ENCODE assay signal across 8 cellular contexts in genomic region chr15:44735482-44736260, GRCh38.
DNase-seq lines count a peak whose midpoint lies in the region; ATAC-seq lines count a peak whose summit lies in the region.

No MANE protein-coding gene starts in this region.

- peaks cover 21% of the 10 kb centered on the region for H3K36me3 Mint-ChIP-seq in activated naive CD4-positive, alpha-beta T cell treated with anti-CD3 and anti-CD28 coated beads, Interleukin-2, amount 10 ng/mL, durations not matched to agents 7 days and 5 days

- peak; percentile 19 for DNase-seq in GDM1 (lab: John Stamatoyannopoulos, UW)
- DNase-seq in activated naive CD4-positive, alpha-beta T cell treated with anti-CD3 and anti-CD28 coated beads, Interleukin-2, amount 10 ng/mL, durations not matched to agents 7 days and 5 days, result peak; percentile 61
- no peak for DNase-seq in NCI-H2029 treated with DMSO at 0.1 percent for 48 hours (lab: John Stamatoyannopoulos, UW)
- no peak for DNase-seq in iPS-NIHi7 (ENCODE audit: extremely low spot score)
- no peak for DNase-seq in NCI-H82 treated with DMSO at 0.1 percent for 48 hours (lab: John Stamatoyannopoulos, UW; ENCODE audit: unreplicated experiment)

- peak overlapping the region in 1 of 2 donors; percentile 23 for H3K4me3 ChIP-seq in mucosa of rectum (ENCODE audit: low read length in 2 of 2)

- H3K27me3 Mint-ChIP-seq in activated naive CD4-positive, alpha-beta T cell treated with anti-CD3 and anti-CD28 coated beads, Interleukin-2, amount 10 ng/mL, durations not matched to agents 7 days and 5 days, result no peaks in the 10 kb centered on the region

- H3K9me3 Mint-ChIP-seq in activated naive CD4-positive, alpha-beta T cell treated with anti-CD3 and anti-CD28 coated beads, Interleukin-2, amount 10 ng/mL, durations not matched to agents 7 days and 5 days, result no peaks in the 10 kb centered on the region

- peak overlapping the region; percentile 71 for H3K4me3 Mint-ChIP-seq in activated naive CD4-positive, alpha-beta T cell treated with anti-CD3 and anti-CD28 coated beads, Interleukin-2, amount 10 ng/mL, durations not matched to agents 7 days and 5 days

- ATAC-seq in HG03432 (IDR thresholded peaks at IDR 0.05; ENCODE audit: unreplicated experiment), result peak; percentile 48
- ATAC-seq in HG03342 (IDR thresholded peaks at IDR 0.05; ENCODE audit: unreplicated experiment), result no peak

- peak overlapping the region; percentile 13 to 38 for H3K9ac ChIP-seq in mucosa of rectum (ENCODE audit: low read depth in 1 of 2, low read length in 2 of 2)

- no peaks in the 10 kb centered on the region for H3K27me3 ChIP-seq in mucosa of rectum (ENCODE audit: control insufficient read depth in 2 of 2, insufficient read depth in 2 of 2, low read length in 2 of 2)

- peak overlapping the region; percentile 69 to 71 for H3K27ac ChIP-seq in mucosa of rectum (ENCODE audit: low read depth in 2 of 2, low read length in 2 of 2)

- H3K36me3 ChIP-seq in mucosa of rectum (ENCODE audit: control insufficient read depth in 2 of 2, insufficient read depth in 2 of 2, low read length in 2 of 2), result peaks cover 0 to 6% of the 10 kb centered on the region in 2 donors

- peaks cover 83% of the 10 kb centered on the region for H3K4me1 Mint-ChIP-seq in activated naive CD4-positive, alpha-beta T cell treated with anti-CD3 and anti-CD28 coated beads, Interleukin-2, amount 10 ng/mL, durations not matched to agents 7 days and 5 days

- peaks cover 0 to 7% of the 10 kb centered on the region in 2 donors for H3K4me1 ChIP-seq in mucosa of rectum (ENCODE audit: control insufficient read depth in 2 of 2, insufficient read depth in 2 of 2, low read length in 2 of 2)

- H3K27ac Mint-ChIP-seq in activated naive CD4-positive, alpha-beta T cell treated with anti-CD3 and anti-CD28 coated beads, Interleukin-2, amount 10 ng/mL, durations not matched to agents 7 days and 5 days, result peak overlapping the region; percentile 89

- H3K9me3 ChIP-seq in mucosa of rectum (ENCODE audit: control insufficient read depth in 2 of 2, low read length in 2 of 2), result no peaks in the 10 kb centered on the region

- CTCF ChIA-PET in activated naive CD4-positive, alpha-beta T cell treated with anti-CD3 and anti-CD28 coated beads, Interleukin-2, amount 10 ng/mL, durations not matched to agents 7 days and 5 days (lab: Charles Lee), result interaction anchor here (0.8 to 16.0 kb wide), 13 partner anchors 9 to 199 kb away, joined by 3 to 282 read pairs (median 9); partner anchors contain the start of genes B2M, EIF3J, PATL2 and SPG11

Comparison
In these comparisons a context has a peak if more than half of its experiments do, and no peak if none do; other contexts are left out.
1. DNase-seq: peak in GDM1 (single experiment) and activated naive CD4-positive, alpha-beta T cell treated with anti-CD3 and anti-CD28 coated beads, Interleukin-2, amount 10 ng/mL, durations not matched to agents 7 days and 5 days (single experiment); none in NCI-H2029 treated with DMSO at 0.1 percent for 48 hours (single experiment), iPS-NIHi7 (single experiment) and NCI-H82 treated with DMSO at 0.1 percent for 48 hours (single experiment).